1 cellular context compared by ENCODE assay signal in genomic region chr2:101748462-101748861, GRCh38.
TF ChIP-seq lines count a peak whose summit lies in the region.

No MANE protein-coding gene starts in this region.

TF ChIP-seq in K562, 482 proteins besides CTCF, POLR2A, EP300 and RAD21:
- TF ChIP-seq SOX6 (IDR thresholded peaks at IDR 0.05), result peak; percentile 46; the same call in 1 of the 2 replicates
- peak; percentile 54; the same call in 1 of the 2 replicates for TF ChIP-seq PKNOX1 (IDR thresholded peaks at IDR 0.05)
- peak; percentile 47; the same call in 1 of the 2 replicates for TF ChIP-seq MTA1 (IDR thresholded peaks at IDR 0.05; ENCODE audit: borderline replicate concordance)
- TF ChIP-seq SMARCE1 (IDR thresholded peaks at IDR 0.05), result peak; percentile 75; the same call in 1 of the 2 replicates
- TF ChIP-seq ARID1B (IDR thresholded peaks at IDR 0.05), result 0 out of 2 replicates have a peak, but pooled peaks have one; percentile 23
- TF ChIP-seq NFE2 (IDR thresholded peaks at IDR 0.05; ENCODE audit: low read depth), result 0 out of 2 replicates have a peak, but pooled peaks have one; percentile 16
